Comparison of ENCODE assay signal across 26 cellular contexts in genomic region chr2:145044506-145044905, GRCh38.
"Had no signal": no experiment of that assay in that cellular context is flagged by ENCODE, and none has a peak within 500 bp of the region (broad histone marks: within the 10 kb centered on the region; RNA-seq: fewer than 3 reads in every experiment).

No MANE protein-coding gene starts in this region.

- H3K27ac ChIP-seq: left lung, lower lobe of right lung, neural progenitor cell, neutrophil, ovary, right atrium auricular region, right lobe of liver, suprapubic skin, tibial nerve, upper lobe of left lung had no signal

- H2AFZ ChIP-seq: neural progenitor cell had no signal

- H3K27me3 ChIP-seq: left lung, neural progenitor cell, neutrophil, ovary, right atrium auricular region, right lobe of liver, suprapubic skin, tibial nerve, upper lobe of left lung had no signal

- H3K36me3 Mint-ChIP-seq: naive thymus-derived CD8-positive, alpha-beta T cell; neural progenitor cell; stimulated activated naive B cell treated with anti-CD40 and anti-IgM and Interleukin-4, amounts not matched to agents 10 μg/mL and 1 μg/mL and 100 μg/mL, for 72 hours had no signal

- DNase-seq: hypothalamus; immature natural killer cell; kidney; left colon; left lung; lower lobe of right lung; mammary epithelial cell; mesenchymal stem cell; naive thymus-derived CD8-positive, alpha-beta T cell; nephron progenitor cell; ovary; right lobe of liver; stimulated activated CD4-positive, alpha-beta T cell treated with anti-CD3 and anti-CD28 coated beads, Interleukin-12 subunit alpha, Interleukin-12 subunit beta, amount 100 ng/mL, for 4 hours; stimulated activated CD4-positive, alpha-beta T cell treated with anti-CD3 and anti-CD28 coated beads, Interleukin-15, amount 100 ng/mL, for 24 hours; stimulated activated CD4-positive, alpha-beta T cell treated with anti-CD3 and anti-CD28 coated beads, Interleukin-2, amount 100 ng/mL, for 24 hours; stimulated activated CD4-positive, alpha-beta T cell treated with anti-CD3 and anti-CD28 coated beads, Interleukin-4, amount 100 ng/mL, for 1 hour; stimulated activated naive B cell treated with anti-CD40 and anti-IgM and Interleukin-4, amounts not matched to agents 10 μg/mL and 1 μg/mL and 100 μg/mL, for 72 hours; stimulated activated naive CD8-positive, alpha-beta T cell treated with anti-CD3 and anti-CD28 coated beads, Interleukin-15, Interleukin-2, amounts not matched to agents 100 U/mL and 50 U/mL, for 24 hours; upper lobe of left lung had no signal

- H3K9me3 ChIP-seq: left lung, lower lobe of right lung, neutrophil, ovary, right atrium auricular region, right lobe of liver, suprapubic skin, tibial nerve, upper lobe of left lung had no signal

- ATAC-seq: left colon; left lung; lower lobe of right lung; naive thymus-derived CD8-positive, alpha-beta T cell; right lobe of liver; stimulated activated naive B cell treated with anti-CD40 and anti-IgM and Interleukin-4, amounts not matched to agents 10 μg/mL and 1 μg/mL and 100 μg/mL, for 72 hours; stimulated activated naive CD8-positive, alpha-beta T cell treated with anti-CD3 and anti-CD28 coated beads, Interleukin-15, Interleukin-2, amounts not matched to agents 100 U/mL and 50 U/mL, for 24 hours had no signal

- H3K9ac ChIP-seq: neural progenitor cell had no signal

- H3K27me3 Mint-ChIP-seq: progenitor cell of endocrine pancreas; stimulated activated naive B cell treated with anti-CD40 and anti-IgM and Interleukin-4, amounts not matched to agents 10 μg/mL and 1 μg/mL and 100 μg/mL, for 72 hours had no signal

- H3K4me1 ChIP-seq: left lung, lower lobe of right lung, neural progenitor cell, right atrium auricular region, right lobe of liver, suprapubic skin, upper lobe of left lung had no signal

- FAIRE-seq: kidney, urothelium cell line had no signal

- H3K4me1 Mint-ChIP-seq: immature natural killer cell; naive thymus-derived CD8-positive, alpha-beta T cell; nephron progenitor cell; neural progenitor cell; stimulated activated naive B cell treated with anti-CD40 and anti-IgM and Interleukin-4, amounts not matched to agents 10 μg/mL and 1 μg/mL and 100 μg/mL, for 72 hours had no signal

- H3K36me3 ChIP-seq: left lung, lower lobe of right lung, neural progenitor cell, neutrophil, ovary, right atrium auricular region, right lobe of liver, suprapubic skin, tibial nerve, upper lobe of left lung had no signal

- H3K4me3 Mint-ChIP-seq: immature natural killer cell; naive thymus-derived CD8-positive, alpha-beta T cell; nephron progenitor cell; neural progenitor cell; stimulated activated naive B cell treated with anti-CD40 and anti-IgM and Interleukin-4, amounts not matched to agents 10 μg/mL and 1 μg/mL and 100 μg/mL, for 72 hours had no signal

- H3K4me3 ChIP-seq: left lung, lower lobe of right lung, neural progenitor cell, ovary, right atrium auricular region, right lobe of liver, suprapubic skin, tibial nerve, upper lobe of left lung had no signal

- H3K27ac Mint-ChIP-seq: immature natural killer cell; naive thymus-derived CD8-positive, alpha-beta T cell; nephron progenitor cell; neural progenitor cell; progenitor cell of endocrine pancreas; stimulated activated naive B cell treated with anti-CD40 and anti-IgM and Interleukin-4, amounts not matched to agents 10 μg/mL and 1 μg/mL and 100 μg/mL, for 72 hours had no signal

- H3K9me3 Mint-ChIP-seq: immature natural killer cell; nephron progenitor cell; neural progenitor cell; stimulated activated naive B cell treated with anti-CD40 and anti-IgM and Interleukin-4, amounts not matched to agents 10 μg/mL and 1 μg/mL and 100 μg/mL, for 72 hours had no signal

- H3K4me2 ChIP-seq: neural progenitor cell had no signal
